Comparison of ENCODE assay signal across 21 cellular contexts in genomic region chr13:59915252-59915651, GRCh38.
"Had no signal": no experiment of that assay in that cellular context is flagged by ENCODE, and none has a peak within 500 bp of the region (broad histone marks: within the 10 kb centered on the region; RNA-seq: fewer than 3 reads in every experiment).

No MANE protein-coding gene starts in this region.

- H3K4me2 ChIP-seq: hepatocyte had no signal

- H2AFZ ChIP-seq: hepatocyte had no signal

- H3K4me3 Mint-ChIP-seq: endodermal cell; naive thymus-derived CD4-positive, alpha-beta T cell; nephron progenitor cell; stimulated activated naive B cell treated with anti-CD40 and anti-IgM and Interleukin-4, amounts not matched to agents 10 μg/mL and 1 μg/mL and 100 μg/mL, for 72 hours; stimulated activated naive CD8-positive, alpha-beta T cell treated with anti-CD3 and anti-CD28 coated beads, Interleukin-15, amount 100 ng/mL, for 72 hours had no signal

- FAIRE-seq: endothelial cell of umbilical vein had no signal

- H3K4me3 ChIP-seq: hepatocyte, sigmoid colon, skin epidermis, testis, tibial nerve, upper lobe of right lung, vagina had no signal

- H3K9me3 Mint-ChIP-seq: endodermal cell; naive thymus-derived CD4-positive, alpha-beta T cell; nephron progenitor cell; stimulated activated naive B cell treated with anti-CD40 and anti-IgM and Interleukin-4, amounts not matched to agents 10 μg/mL and 1 μg/mL and 100 μg/mL, for 72 hours; stimulated activated naive CD8-positive, alpha-beta T cell treated with anti-CD3 and anti-CD28 coated beads, Interleukin-15, amount 100 ng/mL, for 72 hours had no signal

- H3K9me3 ChIP-seq: sigmoid colon, testis, tibial nerve, upper lobe of right lung, vagina had no signal

- H3K36me3 Mint-ChIP-seq: stimulated activated naive B cell treated with anti-CD40 and anti-IgM and Interleukin-4, amounts not matched to agents 10 μg/mL and 1 μg/mL and 100 μg/mL, for 72 hours had no signal

- H3K4me1 ChIP-seq: sigmoid colon, testis, tibial nerve, upper lobe of right lung, vagina had no signal

- H3K4me1 Mint-ChIP-seq: endodermal cell; naive thymus-derived CD4-positive, alpha-beta T cell; nephron progenitor cell; stimulated activated naive B cell treated with anti-CD40 and anti-IgM and Interleukin-4, amounts not matched to agents 10 μg/mL and 1 μg/mL and 100 μg/mL, for 72 hours; stimulated activated naive CD8-positive, alpha-beta T cell treated with anti-CD3 and anti-CD28 coated beads, Interleukin-15, amount 100 ng/mL, for 72 hours had no signal

- H3K27me3 Mint-ChIP-seq: stimulated activated naive B cell treated with anti-CD40 and anti-IgM and Interleukin-4, amounts not matched to agents 10 μg/mL and 1 μg/mL and 100 μg/mL, for 72 hours; stimulated activated naive CD8-positive, alpha-beta T cell treated with anti-CD3 and anti-CD28 coated beads, Interleukin-15, amount 100 ng/mL, for 72 hours had no signal

- H3K27ac ChIP-seq: hepatocyte, sigmoid colon, skin epidermis, testis, tibial nerve, upper lobe of right lung, vagina had no signal

- H3K27me3 ChIP-seq: hepatocyte, sigmoid colon, testis, tibial nerve, upper lobe of right lung, vagina had no signal

- DNase-seq: dermis blood vessel endothelial cell; endodermal cell; erythroblast; foreskin melanocyte; head of caudate nucleus; mammary epithelial cell; naive thymus-derived CD4-positive, alpha-beta T cell; nephron progenitor cell; posterior cingulate gyrus; sigmoid colon; stimulated activated CD4-positive, alpha-beta T cell treated with anti-CD3 and anti-CD28 coated beads, Interleukin-2, amount 100 ng/mL, for 24 hours; stimulated activated CD4-positive, alpha-beta T cell treated with anti-CD3 and anti-CD28 coated beads, Interleukin-4, amount 100 ng/mL, for 4 hours; stimulated activated naive B cell treated with anti-CD40 and anti-IgM and Interleukin-4, amounts not matched to agents 10 μg/mL and 1 μg/mL and 100 μg/mL, for 72 hours; stimulated activated naive CD8-positive, alpha-beta T cell treated with anti-CD3 and anti-CD28 coated beads, Interleukin-15, amount 100 ng/mL, for 72 hours; testis; upper lobe of right lung had no signal

- H3K27ac Mint-ChIP-seq: endodermal cell; naive thymus-derived CD4-positive, alpha-beta T cell; nephron progenitor cell; stimulated activated naive B cell treated with anti-CD40 and anti-IgM and Interleukin-4, amounts not matched to agents 10 μg/mL and 1 μg/mL and 100 μg/mL, for 72 hours; stimulated activated naive CD8-positive, alpha-beta T cell treated with anti-CD3 and anti-CD28 coated beads, Interleukin-15, amount 100 ng/mL, for 72 hours had no signal

- H3K36me3 ChIP-seq: sigmoid colon, tibial nerve, upper lobe of right lung, vagina had no signal

- H3K79me2 ChIP-seq: hepatocyte had no signal

- ATAC-seq: naive thymus-derived CD4-positive, alpha-beta T cell; stimulated activated naive B cell treated with anti-CD40 and anti-IgM and Interleukin-4, amounts not matched to agents 10 μg/mL and 1 μg/mL and 100 μg/mL, for 72 hours; stimulated activated naive CD8-positive, alpha-beta T cell treated with anti-CD3 and anti-CD28 coated beads, Interleukin-15, amount 100 ng/mL, for 72 hours; upper lobe of right lung had no signal
